Comparison of ENCODE assay signal across 8 cellular contexts in genomic region chr10:96747734-96748550, GRCh38. TPM values are rescaled to one million over a fixed set of nuclear protein-coding genes. Genes with fewer than 3 reads are reported as not detected.
DNase-seq lines count a peak whose midpoint lies in the region; ATAC-seq and TF ChIP-seq lines count a peak whose summit lies in the region.

No MANE protein-coding gene starts in this region.

- BruUV-seq in mammary epithelial cell (replicated peaks; lab: Mats Ljungman, UMichigan), result no TSS peak
- no TSS peak for BruUV-seq in MCF 10A (replicated peaks; lab: Mats Ljungman, UMichigan)

- 58% methylated on average over 7 of the region's 7 CpGs for WGBS in mammary epithelial cell (ENCODE audit: low coverage, missing lambda C conversion rate)
- 20 to 39% methylated on average over 2 to 7 of the region's 7 CpGs for WGBS in transverse colon (ENCODE audit: low coverage in 1 of 2), 2 donors

- H3K79me2 ChIP-seq in mammary epithelial cell (ENCODE audit: insufficient read depth, low read length), result no peaks in the 10 kb centered on the region

- peak; percentile 15 for DNase-seq in mammary epithelial cell
- no peak for DNase-seq in MCF 10A (ENCODE audit: unreplicated experiment)
- DNase-seq in T-helper 2 cell treated with Interferon-gamma antibody and Interleukin-4, amounts not matched to agents 5 μg/mL and 100 μg/mL, for 36 hours (ENCODE audit: low spot score), result peak; percentile 60
- DNase-seq in transverse colon, result no peak
- no peak for DNase-seq in islet precursor cell
- no peak for DNase-seq in dermis blood vessel endothelial cell
- no peak for DNase-seq in stimulated activated CD4-positive, alpha-beta T cell treated with anti-CD3 and anti-CD28 coated beads, Interleukin-4, amount 100 ng/mL, for 24 hours

- H3K9me3 Mint-ChIP-seq in MCF 10A (ENCODE audit: unreplicated experiment), result no peaks in the 10 kb centered on the region
- no peaks in the 10 kb centered on the region for H3K9me3 Mint-ChIP-seq in T-helper 2 cell treated with Interferon-gamma antibody and Interleukin-4, amounts not matched to agents 5 μg/mL and 100 μg/mL, for 36 hours

- no peaks in the 10 kb centered on the region for H3K27me3 Mint-ChIP-seq in MCF 10A (ENCODE audit: insufficient read depth, unreplicated experiment)
- peaks cover 9% of the 10 kb centered on the region for H3K27me3 Mint-ChIP-seq in T-helper 2 cell treated with Interferon-gamma antibody and Interleukin-4, amounts not matched to agents 5 μg/mL and 100 μg/mL, for 36 hours (ENCODE audit: low read depth)

- no peak overlapping the region for H3K4me3 Mint-ChIP-seq in MCF 10A (ENCODE audit: unreplicated experiment)
- H3K4me3 Mint-ChIP-seq in T-helper 2 cell treated with Interferon-gamma antibody and Interleukin-4, amounts not matched to agents 5 μg/mL and 100 μg/mL, for 36 hours, result peak overlapping the region; percentile 69

- no peak for TF ChIP-seq POLR2A in transverse colon (IDR thresholded peaks at IDR 0.05)

- H3K9ac ChIP-seq in mammary epithelial cell (ENCODE audit: insufficient read depth, low read length), result no peak overlapping the region

- CTCF ChIA-PET in mammary epithelial cell (lab: Charles Lee; ENCODE audit: low non-redundant PET) (no interaction called here), MCF 10A (lab: Yijun Ruan, JAX) (interaction anchor here (0.6 to 0.8 kb wide), 4 partner anchors 15 to 462 kb away, joined by 3 to 5 read pairs (median 4); no protein-coding TSS in a partner anchor)

- no peak overlapping the region for H3K4me2 ChIP-seq in mammary epithelial cell (ENCODE audit: insufficient read depth, low read depth, low read length)

- no peak overlapping the region for H2AFZ ChIP-seq in mammary epithelial cell (ENCODE audit: low read depth, low read length)

- ATAC-seq in HG03139 (IDR thresholded peaks at IDR 0.05; ENCODE audit: unreplicated experiment), result peak; percentile 77

- in situ Hi-C loops in mammary epithelial cell (cut with MboI; ENCODE audit: low sequenced_read_pairs in 2 of 2) (no loop called here), transverse colon (cut with MboI; ENCODE audit: low pct_ligation_motif_present in 1 of 4, low pct_unique_long_range_greater_than_20kb in 1 of 4, low sequenced_read_pairs in 3 of 4) (no loop called here)

- POLR2A ChIA-PET in MCF 10A (lab: Yijun Ruan, JAX), result no interaction called here

- no peaks in the 10 kb centered on the region for H3K4me1 Mint-ChIP-seq in MCF 10A (ENCODE audit: insufficient read depth, unreplicated experiment)
- H3K4me1 Mint-ChIP-seq in T-helper 2 cell treated with Interferon-gamma antibody and Interleukin-4, amounts not matched to agents 5 μg/mL and 100 μg/mL, for 36 hours (ENCODE audit: low read depth), result peaks cover 13% of the 10 kb centered on the region

- TF ChIP-seq CTCF in mammary epithelial cell (conservative IDR thresholded peaks at IDR 0.05 in 1 of 2, IDR thresholded peaks at IDR 0.05 in 1 of 2; ENCODE audit: extremely low read depth in 1 of 2, insufficient read depth in 1 of 2, low read depth in 1 of 2, low read length in 2 of 2) (no peak), MCF 10A (IDR thresholded peaks at IDR 0.05; ENCODE audit: unreplicated experiment) (no peak), transverse colon (IDR thresholded peaks at IDR 0.05) (no peak)

- H3K27ac ChIP-seq in mammary epithelial cell (ENCODE audit: insufficient read depth, low read depth, low read length) (no peak overlapping the region), transverse colon (peak overlapping the region; percentile 23 to 53 (median 42))

- dilution Hi-C loops in mammary epithelial cell (cut with HindIII; ENCODE audit: low sequenced_read_pairs), result no loop called here

- H3K4me3 ChIP-seq in mammary epithelial cell (replicated peaks in 1 of 3; ENCODE audit: insufficient read depth in 1 of 3, low read depth in 2 of 3, low read length in 3 of 3), result no peak overlapping the region
- no peak overlapping the region for H3K4me3 ChIP-seq in transverse colon

- H3K9me3 ChIP-seq in mammary epithelial cell (replicated peaks; ENCODE audit: insufficient read depth, low read length), result no peaks in the 10 kb centered on the region
- no peaks in the 10 kb centered on the region for H3K9me3 ChIP-seq in transverse colon

- no peak for TF ChIP-seq EP300 in transverse colon (IDR thresholded peaks at IDR 0.05; ENCODE audit: low read depth)

- intact Hi-C loops in mammary epithelial cell (cut with micrococcal nuclease) (loop anchor here (10.0 kb wide), 1 partner anchor 353 kb away; no protein-coding TSS in a partner anchor), MCF 10A (cut with micrococcal nuclease) (no loop called here), transverse colon (cut with DNase I; ENCODE audit: low total_unique reads) (no loop called here)

- H3K36me3 Mint-ChIP-seq in MCF 10A (ENCODE audit: insufficient read depth, unreplicated experiment), result no peaks in the 10 kb centered on the region
- H3K36me3 Mint-ChIP-seq in T-helper 2 cell treated with Interferon-gamma antibody and Interleukin-4, amounts not matched to agents 5 μg/mL and 100 μg/mL, for 36 hours (ENCODE audit: low read depth), result no peaks in the 10 kb centered on the region

- H3K36me3 ChIP-seq in mammary epithelial cell (ENCODE audit: insufficient read depth, low read length), result no peaks in the 10 kb centered on the region
- H3K36me3 ChIP-seq in transverse colon, result no peaks in the 10 kb centered on the region

- H3K4me1 ChIP-seq in mammary epithelial cell (ENCODE audit: insufficient read depth, low read length) (no peaks in the 10 kb centered on the region), transverse colon (peaks cover 0 to 16% (median 0%) of the 10 kb centered on the region in 4 donors)

- H3K27ac Mint-ChIP-seq in MCF 10A (ENCODE audit: low read depth, unreplicated experiment), result no peak overlapping the region
- H3K27ac Mint-ChIP-seq in T-helper 2 cell treated with Interferon-gamma antibody and Interleukin-4, amounts not matched to agents 5 μg/mL and 100 μg/mL, for 36 hours, result peak overlapping the region; percentile 76

- H3K27me3 ChIP-seq in mammary epithelial cell (ENCODE audit: insufficient read depth, low read length) (no peaks in the 10 kb centered on the region), transverse colon (no peaks in the 10 kb centered on the region)

- H4K20me1 ChIP-seq in mammary epithelial cell (ENCODE audit: insufficient read depth, low read length), result no peaks in the 10 kb centered on the region

RNA-seq across cellular contexts. Expression of gene PIK3AP1, which starts 27.6 kb away (rescaled TPM):
- total RNA-seq in mammary epithelial cell, result under 1 TPM in 1 of 2 donors, not detected in 1; 0.50 TPM
- not detected for polyA plus RNA-seq in mammary epithelial cell
- not detected for polyA minus RNA-seq in mammary epithelial cell
- not detected in 2 replicates for total RNA-seq in MCF 10A (2022)
- total RNA-seq in transverse colon, result 10 to 100 TPM in 3 of 4 donors, 1 to 10 TPM in 1; 6.4 to 42.6 (median 16.3) TPM
- 0.14 TPM in 1 of 2 replicates, not detected in the other for total RNA-seq in dermis blood vessel endothelial cell

Comparison
In these comparisons a context has a peak if more than half of its experiments do, and no peak if none do; other contexts are left out.
1. DNase-seq: peak in mammary epithelial cell (single experiment) and T-helper 2 cell treated with Interferon-gamma antibody and Interleukin-4, amounts not matched to agents 5 μg/mL and 100 μg/mL, for 36 hours (single experiment); none in MCF 10A (single experiment), transverse colon (single experiment), islet precursor cell (single experiment), dermis blood vessel endothelial cell (single experiment) and stimulated activated CD4-positive, alpha-beta T cell treated with anti-CD3 and anti-CD28 coated beads, Interleukin-4, amount 100 ng/mL, for 24 hours (single experiment).